In the genomic region with DNA sequence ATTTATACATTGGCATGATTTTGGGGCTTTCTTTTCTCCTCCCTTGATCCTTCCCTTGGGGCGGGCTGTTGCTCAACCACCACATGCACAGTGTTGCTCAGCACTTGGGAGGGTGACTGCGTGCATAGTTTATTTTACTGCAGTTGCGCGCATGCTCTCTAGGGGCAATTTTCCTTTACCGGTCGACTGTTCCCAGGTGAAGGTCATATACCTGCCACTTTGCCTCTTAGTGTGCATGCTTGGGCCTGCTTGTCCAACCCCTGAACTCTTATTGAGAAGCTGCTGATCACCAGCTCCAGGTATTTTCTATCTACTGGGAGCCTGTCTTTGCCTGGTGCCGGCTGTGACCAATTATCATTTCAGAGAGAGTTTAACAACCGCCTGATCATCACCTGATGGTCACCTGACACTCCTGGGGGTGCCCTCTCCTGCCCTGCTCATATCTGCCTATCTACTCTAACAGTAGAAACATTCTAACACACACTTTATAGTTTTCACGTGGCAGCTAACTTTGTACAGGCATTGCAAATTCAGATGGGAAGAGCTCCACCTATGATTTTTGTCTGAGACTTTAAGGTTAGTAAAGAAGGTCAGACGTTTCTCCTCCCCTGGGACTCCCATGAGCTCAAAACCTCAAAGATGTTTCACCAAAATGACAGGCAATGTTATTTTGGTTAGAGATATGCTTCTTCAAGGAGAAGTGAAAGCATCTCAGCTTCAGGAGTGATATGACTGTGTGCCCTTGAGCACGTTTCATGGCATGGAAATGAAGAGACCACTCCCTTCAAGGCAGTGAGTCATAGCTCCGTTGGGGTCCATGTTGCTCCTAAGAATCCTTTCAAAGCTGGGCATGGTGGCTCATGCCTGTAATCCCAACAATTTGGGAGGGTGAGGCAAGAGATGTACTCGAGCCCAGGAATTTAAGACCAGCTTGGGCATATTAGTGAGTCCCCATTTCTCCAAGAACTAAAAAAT, we compare ENCODE assay signal across 8 cellular contexts.
DNase-seq lines count a peak whose midpoint lies in the region; ATAC-seq lines count a peak whose summit lies in the region.

No MANE protein-coding gene starts in this region.

- H3K27ac ChIP-seq in CD4-positive, CD25-positive, alpha-beta regulatory T cell (ENCODE audit: insufficient read depth, low read length, poor library complexity, severe bottlenecking): no peak overlapping the region
- H3K27ac ChIP-seq in SJCRH30: no peak overlapping the region

- ATAC-seq in CD4-positive, CD25-positive, alpha-beta regulatory T cell (ENCODE audit: low read depth in 2 of 2): peak; percentile 46 to 65
- ATAC-seq in GM19023 (IDR thresholded peaks at IDR 0.05; ENCODE audit: unreplicated experiment) (peak; percentile 94), HG03045 (IDR thresholded peaks at IDR 0.05; ENCODE audit: unreplicated experiment) (peak; percentile 90)

- H3K27me3 ChIP-seq in CD4-positive, CD25-positive, alpha-beta regulatory T cell (ENCODE audit: control insufficient read depth, insufficient read depth, low read length): no peaks in the 10 kb centered on the region
- H3K27me3 ChIP-seq in SJCRH30: no peaks in the 10 kb centered on the region

- no peaks in the 10 kb centered on the region for H3K36me3 Mint-ChIP-seq in CD4-positive, CD25-positive, alpha-beta regulatory T cell

- peaks cover 0 to 5% (median 2%) of the 10 kb centered on the region in 4 donors for H3K4me1 Mint-ChIP-seq in CD4-positive, CD25-positive, alpha-beta regulatory T cell

- H3K4me1 ChIP-seq in CD4-positive, CD25-positive, alpha-beta regulatory T cell (ENCODE audit: control insufficient read depth, insufficient read depth, low read length, poor library complexity, severe bottlenecking): no peaks in the 10 kb centered on the region
- H3K4me1 ChIP-seq in SJCRH30: no peaks in the 10 kb centered on the region

- H3K4me3 ChIP-seq in CD4-positive, CD25-positive, alpha-beta regulatory T cell (ENCODE audit: low read depth, low read length): no peak overlapping the region
- H3K4me3 ChIP-seq in SJCRH30: no peak overlapping the region

- no peaks in the 10 kb centered on the region for H3K36me3 ChIP-seq in CD4-positive, CD25-positive, alpha-beta regulatory T cell (ENCODE audit: control insufficient read depth, insufficient read depth, low read length)
- H3K36me3 ChIP-seq in SJCRH30: no peaks in the 10 kb centered on the region

- H3K27ac Mint-ChIP-seq in CD4-positive, CD25-positive, alpha-beta regulatory T cell: peak overlapping the region in 1 of 3 donors; percentile 7

- no peaks in the 10 kb centered on the region for H3K27me3 Mint-ChIP-seq in CD4-positive, CD25-positive, alpha-beta regulatory T cell

- peaks cover 0 to 3% (median 0%) of the 10 kb centered on the region in 7 donors for H3K9me3 Mint-ChIP-seq in CD4-positive, CD25-positive, alpha-beta regulatory T cell

- H3K4me3 Mint-ChIP-seq in CD4-positive, CD25-positive, alpha-beta regulatory T cell: no peak overlapping the region

- DNase-seq in CD4-positive, CD25-positive, alpha-beta regulatory T cell: peak in 1 of 3 donors; percentile 77
- peak; percentile 90 for DNase-seq in SIG-M5 (lab: John Stamatoyannopoulos, UW)
- DNase-seq in mucosa of gallbladder (ENCODE audit: low spot score): peak; percentile 38
- no peak for DNase-seq in activated CD4-positive, CD25-positive, alpha-beta regulatory T cell treated with anti-CD3 and anti-CD28 coated beads, Interleukin-2, amount 50 U/mL, for 72 hours
- DNase-seq in SJCRH30: no peak
- DNase-seq in COLO668 (lab: John Stamatoyannopoulos, UW; ENCODE audit: unreplicated experiment): no peak

- H3K9me3 ChIP-seq in CD4-positive, CD25-positive, alpha-beta regulatory T cell (ENCODE audit: control insufficient read depth in 2 of 2, low read length in 2 of 2): no peaks in the 10 kb centered on the region
- H3K9me3 ChIP-seq in SJCRH30 (replicated peaks): no peaks in the 10 kb centered on the region

Comparison
In these comparisons a context has a peak if more than half of its experiments do, and no peak if none do; other contexts are left out.
1. DNase-seq: peak in SIG-M5 (single experiment) and mucosa of gallbladder (single experiment); none in activated CD4-positive, CD25-positive, alpha-beta regulatory T cell treated with anti-CD3 and anti-CD28 coated beads, Interleukin-2, amount 50 U/mL, for 72 hours (single experiment), SJCRH30 (0 of 2) and COLO668 (single experiment).
2. Peak in every context shown above with its lines, with median percentiles within 50 percentile points of each other: ATAC-seq.